ENCODE assay signal across 1 cellular context in genomic region chr4:101419324-101420135, GRCh38.
A peak's percentile ranks its signal among the peaks of the same experiment; 100 is the strongest.
TF ChIP-seq lines count a peak whose summit lies in the region.

No MANE protein-coding gene starts in this region.

TF ChIP-seq in GM12878, 131 proteins besides CTCF, POLR2A, EP300 and RAD21 (continued from another document):
- no peak for TF ChIP-seq ZBTB40 (IDR thresholded peaks at IDR 0.05; ENCODE audit: borderline replicate concordance)
- TF ChIP-seq TBL1XR1 (IDR thresholded peaks at IDR 0.05; ENCODE audit: low read depth, low read length): peak; percentile 57; the same call in 1 of the 2 replicates
- TF ChIP-seq SRF (IDR thresholded peaks at IDR 0.05; ENCODE audit: low read depth in 2 of 2, low read length in 2 of 2): no peak
- no peak for TF ChIP-seq TCF7 (IDR thresholded peaks at IDR 0.05; ENCODE audit: borderline replicate concordance)
- no peak for TF ChIP-seq ZBED1 (IDR thresholded peaks at IDR 0.05; ENCODE audit: borderline replicate concordance)
- no peak for TF ChIP-seq CUX1 (IDR thresholded peaks at IDR 0.05; ENCODE audit: insufficient replicate concordance, low read depth, low read length)
- no peak; the same call in 1 of the 2 replicates for TF ChIP-seq IKZF1 (conservative IDR thresholded peaks at IDR 0.05)
- TF ChIP-seq ZNF384 (IDR thresholded peaks at IDR 0.05; ENCODE audit: borderline replicate concordance, low read depth, low read length): no peak
- 0 out of 3 replicates have a peak, but pooled peaks have one; percentile 55 for TF ChIP-seq POU2F2 (IDR thresholded peaks at IDR 0.05; ENCODE audit: borderline replicate concordance, low read depth, low read length)
- no peak for TF ChIP-seq SMAD5 (IDR thresholded peaks at IDR 0.05; ENCODE audit: low read depth)
- TF ChIP-seq SPI1 (IDR thresholded peaks at IDR 0.05; ENCODE audit: borderline replicate concordance, insufficient read depth, low read depth, low read length): no peak
- no peak for TF ChIP-seq JUND (IDR thresholded peaks at IDR 0.05; ENCODE audit: low read depth, low read length)
